8 cellular contexts compared by ENCODE assay signal in the genomic region with DNA sequence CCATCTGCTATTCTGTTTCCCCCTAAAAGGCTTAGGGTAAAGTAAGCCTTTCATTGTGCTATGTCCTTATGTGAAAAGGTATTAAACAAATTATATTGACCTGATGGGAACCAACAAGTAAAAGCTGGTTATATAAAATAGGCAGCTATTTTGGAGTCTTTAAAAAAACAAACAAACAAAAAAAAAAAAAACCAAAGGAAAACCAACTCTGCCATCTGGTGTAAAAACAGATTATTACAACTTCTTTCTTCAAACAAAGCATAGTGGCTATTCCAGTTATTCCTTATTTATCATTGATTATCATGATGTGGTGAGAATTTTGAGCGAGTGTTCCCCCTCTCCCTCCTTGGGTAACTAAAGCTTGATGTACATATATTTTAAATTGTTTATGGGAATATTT.
DNase-seq lines count a peak whose midpoint lies in the region; ATAC-seq and TF ChIP-seq lines count a peak whose summit lies in the region.

No MANE protein-coding gene starts in this region.

- no peak for TF ChIP-seq EP300 in SK-N-SH (IDR thresholded peaks at IDR 0.05; ENCODE audit: borderline replicate concordance in 1 of 2, low read depth in 1 of 2, low read length in 1 of 2)

- H3K4me3 ChIP-seq in SK-N-SH (ENCODE audit: low read depth in 2 of 2, low read length in 1 of 2) (no peak overlapping the region), PC-9 (no peak overlapping the region), fibroblast of pulmonary artery (replicated peaks; ENCODE audit: low read depth, low read length) (no peak overlapping the region), thyroid gland (replicated peaks in 1 of 3) (no peak overlapping the region)

- no TSS peak for BruUV-seq in PC-9 (replicated peaks; lab: Mats Ljungman, UMichigan)

- CTCF ChIA-PET in SK-N-SH (lab: Yijun Ruan, JAX) = interaction anchor here (0.5 to 12.3 kb wide), 44 partner anchors 10 to 183 kb away, joined by 3 to 129 read pairs (median 5); a partner anchor contains a TSS
- CTCF ChIA-PET in PC-9 (lab: Charles Lee) = interaction anchor here (0.6 to 2.3 kb wide), 6 partner anchors 56 to 181 kb away, joined by 3 to 18 read pairs (median 4); no protein-coding TSS in a partner anchor

- H3K36me3 ChIP-seq in SK-N-SH (replicated peaks in 1 of 2; ENCODE audit: control insufficient read depth in 1 of 2, insufficient read depth in 2 of 2, low read length in 1 of 2) (no peaks in the 10 kb centered on the region), PC-9 (ENCODE audit: low read depth) (no peaks in the 10 kb centered on the region), thyroid gland (no peaks in the 10 kb centered on the region)

- TF ChIP-seq CTCF in SK-N-SH (IDR thresholded peaks at IDR 0.05) = peak; percentile 74
- peak; percentile 84 for TF ChIP-seq CTCF in PC-9 (conservative IDR thresholded peaks at IDR 0.05)
- TF ChIP-seq CTCF in fibroblast of pulmonary artery (IDR thresholded peaks at IDR 0.05; ENCODE audit: low read length, missing control alignments) = peak; percentile 35
- TF ChIP-seq CTCF in thyroid gland (IDR thresholded peaks at IDR 0.05) = peak; percentile 25 to 96 (median 50)

- H3K9me3 ChIP-seq in SK-N-SH (no peaks in the 10 kb centered on the region), PC-9 (ENCODE audit: insufficient read depth, low read depth) (no peaks in the 10 kb centered on the region), thyroid gland (no peaks in the 10 kb centered on the region)

- WGBS in SK-N-SH (ENCODE audit: low lambda C conversion rate) = 0% methylated on average over 1 of the region's 1 CpG
- 7 to 13% methylated on average over 1 of the region's 1 CpG for WGBS in thyroid gland, 2 donors

- H2AFZ ChIP-seq in SK-N-SH (ENCODE audit: low read depth) (no peak overlapping the region), PC-9 (no peak overlapping the region)

- no peak for TF ChIP-seq POLR2A in thyroid gland (IDR thresholded peaks at IDR 0.05)

- no peak; the same call in 2 of the 3 replicates for ATAC-seq in SK-N-SH treated with all-trans-retinoic acid at 6 μM for 48 hours
- no peak for ATAC-seq in GM21526 (IDR thresholded peaks at IDR 0.05; ENCODE audit: low FRiP score, unreplicated experiment)
- ATAC-seq in GM19467 (IDR thresholded peaks at IDR 0.05; ENCODE audit: unreplicated experiment) = no peak

- H4K20me1 ChIP-seq in SK-N-SH (ENCODE audit: insufficient read depth) (no peaks in the 10 kb centered on the region), PC-9 (ENCODE audit: insufficient read depth) (no peaks in the 10 kb centered on the region)

- H3F3A ChIP-seq in SK-N-SH (replicated peaks; ENCODE audit: insufficient read depth) (no peaks in the 10 kb centered on the region), PC-9 (ENCODE audit: insufficient read depth, low read depth) (no peaks in the 10 kb centered on the region)

- H3K27ac ChIP-seq in SK-N-SH (ENCODE audit: low read depth in 2 of 2, low read length in 1 of 2) (no peak overlapping the region), PC-9 (no peak overlapping the region), thyroid gland (no peak overlapping the region)

- H3K4me2 ChIP-seq in SK-N-SH (no peak overlapping the region), PC-9 (no peak overlapping the region)

- no peaks in the 10 kb centered on the region for H3K79me2 ChIP-seq in SK-N-SH (ENCODE audit: insufficient read depth)
- H3K79me2 ChIP-seq in PC-9 (ENCODE audit: low read depth) = no peaks in the 10 kb centered on the region

- POLR2A ChIA-PET in SK-N-SH (lab: Yijun Ruan, JAX) = no interaction called here
- POLR2A ChIA-PET in PC-9 (lab: Charles Lee; ENCODE audit: unreplicated experiment) = interaction anchor here (0.6 kb wide), 1 partner anchor 179 kb away, joined by 10 read pairs; no protein-coding TSS in a partner anchor

- no peak overlapping the region for H3K9ac ChIP-seq in SK-N-SH

- DNase-seq in SK-N-SH (peak; percentile 46), PC-9 (no peak), fibroblast of pulmonary artery (ENCODE audit: low read depth) (peak; percentile 57), thyroid gland (no peak), HuH-7.5 (ENCODE audit: low spot score) (no peak)

- TF ChIP-seq RAD21 in SK-N-SH (IDR thresholded peaks at IDR 0.05; ENCODE audit: low read length) = peak; percentile 88

- H3K9me2 ChIP-seq in SK-N-SH (no peaks in the 10 kb centered on the region), PC-9 (ENCODE audit: insufficient read depth) (no peaks in the 10 kb centered on the region)

- H3K27me3 ChIP-seq in SK-N-SH (ENCODE audit: insufficient read depth) (no peaks in the 10 kb centered on the region), PC-9 (ENCODE audit: insufficient read depth, low read depth) (no peaks in the 10 kb centered on the region), thyroid gland (no peaks in the 10 kb centered on the region)

- intact Hi-C loops in PC-9 (cut with micrococcal nuclease; ENCODE audit: unreplicated experiment) (loop anchor here (1.0 to 5.0 kb wide), 6 partner anchors 66 to 409 kb away; no protein-coding TSS in a partner anchor), thyroid gland (cut with DNase I) (loop anchor here (2.0 to 10.0 kb wide), 2 partner anchors 150 to 406 kb away; no protein-coding TSS in a partner anchor)

- H3K4me1 ChIP-seq in SK-N-SH (ENCODE audit: control insufficient read depth in 1 of 2, insufficient read depth in 2 of 2, low read depth in 1 of 2, low read length in 1 of 2) (peaks cover 0 to 15% of the 10 kb centered on the region in 2 experiments; a peak in 1 of 4 replicates), PC-9 (replicated peaks; ENCODE audit: insufficient read depth) (peaks cover 6% of the 10 kb centered on the region), thyroid gland (peaks cover 19 to 28% of the 10 kb centered on the region in 2 donors)

TF ChIP-seq in SK-N-SH, 30 proteins besides CTCF, POLR2A, EP300 and RAD21:
- TF ChIP-seq SMC3 (IDR thresholded peaks at IDR 0.05; ENCODE audit: low read depth, low read length) = peak; percentile 66
- no peak for TF ChIP-seq ELF1 (IDR thresholded peaks at IDR 0.05)
- no peak for TF ChIP-seq SIN3A (IDR thresholded peaks at IDR 0.05; ENCODE audit: borderline replicate concordance, low read depth, low read length)
- TF ChIP-seq, protein P1, sequence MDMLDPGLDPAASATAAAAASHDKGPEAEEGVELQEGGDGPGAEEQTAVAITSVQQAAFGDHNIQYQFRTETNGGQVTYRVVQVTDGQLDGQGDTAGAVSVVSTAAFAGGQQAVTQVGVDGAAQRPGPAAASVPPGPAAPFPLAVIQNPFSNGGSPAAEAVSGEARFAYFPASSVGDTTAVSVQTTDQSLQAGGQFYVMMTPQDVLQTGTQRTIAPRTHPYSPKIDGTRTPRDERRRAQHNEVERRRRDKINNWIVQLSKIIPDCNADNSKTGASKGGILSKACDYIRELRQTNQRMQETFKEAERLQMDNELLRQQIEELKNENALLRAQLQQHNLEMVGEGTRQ (IDR thresholded peaks at IDR 0.05; ENCODE audit: borderline replicate concordance, low read depth, low read length) = no peak

TF ChIP-seq in SK-N-SH treated with all-trans-retinoic acid at 6 μM for 48 hours, 23 proteins besides CTCF, POLR2A, EP300 and RAD21 (continues in another document):
- TF ChIP-seq TCF4 (CRISPR knock-in tag; IDR thresholded peaks at IDR 0.05; ENCODE audit: borderline replicate concordance) (no peak), RARB (CRISPR knock-in tag; IDR thresholded peaks at IDR 0.05) (no peak), ESRRG (CRISPR knock-in tag; IDR thresholded peaks at IDR 0.05) (no peak), ZNF70 (CRISPR knock-in tag; IDR thresholded peaks at IDR 0.05) (no peak), PPARA (CRISPR knock-in tag; IDR thresholded peaks at IDR 0.05; ENCODE audit: borderline replicate concordance) (no peak), ZC3H10 (CRISPR knock-in tag; IDR thresholded peaks at IDR 0.05) (no peak), ZFP3 (CRISPR knock-in tag; IDR thresholded peaks at IDR 0.05) (no peak), GLIS3 (CRISPR knock-in tag; IDR thresholded peaks at IDR 0.05) (no peak), CSDC2 (CRISPR knock-in tag; IDR thresholded peaks at IDR 0.05) (no peak), SNAI2 (CRISPR knock-in tag; IDR thresholded peaks at IDR 0.05) (no peak), ZNF565 (CRISPR knock-in tag; conservative IDR thresholded peaks at IDR 0.05; ENCODE audit: low read depth) (no peak), ISL1 (CRISPR knock-in tag; IDR thresholded peaks at IDR 0.05) (no peak), OSR1 (CRISPR knock-in tag; IDR thresholded peaks at IDR 0.05) (no peak), ARNTL (CRISPR knock-in tag; IDR thresholded peaks at IDR 0.05; ENCODE audit: borderline replicate concordance, low read depth) (no peak), ZNF8 (CRISPR knock-in tag; IDR thresholded peaks at IDR 0.05) (no peak), BACH2 (CRISPR knock-in tag; IDR thresholded peaks at IDR 0.05; ENCODE audit: borderline replicate concordance) (no peak)
- TF ChIP-seq, protein P2, sequence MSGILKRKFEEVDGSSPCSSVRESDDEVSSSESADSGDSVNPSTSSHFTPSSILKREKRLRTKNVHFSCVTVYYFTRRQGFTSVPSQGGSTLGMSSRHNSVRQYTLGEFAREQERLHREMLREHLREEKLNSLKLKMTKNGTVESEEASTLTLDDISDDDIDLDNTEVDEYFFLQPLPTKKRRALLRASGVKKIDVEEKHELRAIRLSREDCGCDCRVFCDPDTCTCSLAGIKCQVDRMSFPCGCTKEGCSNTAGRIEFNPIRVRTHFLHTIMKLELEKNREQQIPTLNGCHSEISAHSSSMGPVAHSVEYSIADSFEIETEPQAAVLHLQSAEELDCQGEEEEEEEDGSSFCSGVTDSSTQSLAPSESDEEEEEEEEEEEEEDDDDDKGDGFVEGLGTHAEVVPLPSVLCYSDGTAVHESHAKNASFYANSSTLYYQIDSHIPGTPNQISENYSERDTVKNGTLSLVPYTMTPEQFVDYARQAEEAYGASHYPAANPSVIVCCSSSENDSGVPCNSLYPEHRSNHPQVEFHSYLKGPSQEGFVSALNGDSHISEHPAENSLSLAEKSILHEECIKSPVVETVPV (CRISPR knock-in tag; IDR thresholded peaks at IDR 0.05) = no peak
- TF ChIP-seq, protein P3, sequence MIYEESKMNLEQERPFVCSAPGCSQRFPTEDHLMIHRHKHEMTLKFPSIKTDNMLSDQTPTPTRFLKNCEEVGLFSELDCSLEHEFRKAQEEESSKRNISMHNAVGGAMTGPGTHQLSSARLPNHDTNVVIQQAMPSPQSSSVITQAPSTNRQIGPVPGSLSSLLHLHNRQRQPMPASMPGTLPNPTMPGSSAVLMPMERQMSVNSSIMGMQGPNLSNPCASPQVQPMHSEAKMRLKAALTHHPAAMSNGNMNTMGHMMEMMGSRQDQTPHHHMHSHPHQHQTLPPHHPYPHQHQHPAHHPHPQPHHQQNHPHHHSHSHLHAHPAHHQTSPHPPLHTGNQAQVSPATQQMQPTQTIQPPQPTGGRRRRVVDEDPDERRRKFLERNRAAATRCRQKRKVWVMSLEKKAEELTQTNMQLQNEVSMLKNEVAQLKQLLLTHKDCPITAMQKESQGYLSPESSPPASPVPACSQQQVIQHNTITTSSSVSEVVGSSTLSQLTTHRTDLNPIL (CRISPR knock-in tag; IDR thresholded peaks at IDR 0.05; ENCODE audit: low read depth) = no peak

Comparison
In these comparisons a context has a peak if more than half of its experiments do, and no peak if none do; other contexts are left out.
1. DNase-seq: peak in SK-N-SH (single experiment) and fibroblast of pulmonary artery (single experiment); none in PC-9 (0 of 2), thyroid gland (0 of 2) and HuH-7.5 (single experiment).
2. Peak in every context shown above with its lines, with median percentiles within 50 percentile points of each other: CTCF ChIP-seq.